1 cellular context compared by ENCODE assay signal in the genomic region with DNA sequence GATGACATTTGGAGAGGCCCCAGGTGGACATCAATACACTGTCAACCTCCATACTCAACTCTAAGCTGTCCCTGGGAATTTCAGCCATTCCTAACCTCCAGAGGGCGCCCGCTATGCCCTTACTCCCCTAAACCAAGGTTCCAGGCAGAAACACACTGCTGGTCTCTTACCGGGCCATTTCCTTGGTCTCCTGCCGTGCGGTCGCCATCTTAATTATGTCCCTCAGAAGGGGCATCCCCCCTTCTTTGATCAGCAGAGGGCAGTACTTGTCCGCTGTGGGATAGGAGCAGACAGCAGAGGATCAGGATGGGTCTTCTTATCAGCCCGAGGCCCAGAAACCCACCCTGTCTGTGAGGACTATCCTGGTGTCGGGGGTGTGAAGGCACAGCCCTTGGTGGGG.
A peak's percentile ranks its signal among the peaks of the same experiment; 100 is the strongest.
TF ChIP-seq lines count a peak whose summit lies in the region.

No MANE protein-coding gene starts in this region.

TF ChIP-seq in K562, 482 proteins besides CTCF, POLR2A, EP300 and RAD21 (continued from another document and continues in another):
- TF ChIP-seq, protein P1, sequence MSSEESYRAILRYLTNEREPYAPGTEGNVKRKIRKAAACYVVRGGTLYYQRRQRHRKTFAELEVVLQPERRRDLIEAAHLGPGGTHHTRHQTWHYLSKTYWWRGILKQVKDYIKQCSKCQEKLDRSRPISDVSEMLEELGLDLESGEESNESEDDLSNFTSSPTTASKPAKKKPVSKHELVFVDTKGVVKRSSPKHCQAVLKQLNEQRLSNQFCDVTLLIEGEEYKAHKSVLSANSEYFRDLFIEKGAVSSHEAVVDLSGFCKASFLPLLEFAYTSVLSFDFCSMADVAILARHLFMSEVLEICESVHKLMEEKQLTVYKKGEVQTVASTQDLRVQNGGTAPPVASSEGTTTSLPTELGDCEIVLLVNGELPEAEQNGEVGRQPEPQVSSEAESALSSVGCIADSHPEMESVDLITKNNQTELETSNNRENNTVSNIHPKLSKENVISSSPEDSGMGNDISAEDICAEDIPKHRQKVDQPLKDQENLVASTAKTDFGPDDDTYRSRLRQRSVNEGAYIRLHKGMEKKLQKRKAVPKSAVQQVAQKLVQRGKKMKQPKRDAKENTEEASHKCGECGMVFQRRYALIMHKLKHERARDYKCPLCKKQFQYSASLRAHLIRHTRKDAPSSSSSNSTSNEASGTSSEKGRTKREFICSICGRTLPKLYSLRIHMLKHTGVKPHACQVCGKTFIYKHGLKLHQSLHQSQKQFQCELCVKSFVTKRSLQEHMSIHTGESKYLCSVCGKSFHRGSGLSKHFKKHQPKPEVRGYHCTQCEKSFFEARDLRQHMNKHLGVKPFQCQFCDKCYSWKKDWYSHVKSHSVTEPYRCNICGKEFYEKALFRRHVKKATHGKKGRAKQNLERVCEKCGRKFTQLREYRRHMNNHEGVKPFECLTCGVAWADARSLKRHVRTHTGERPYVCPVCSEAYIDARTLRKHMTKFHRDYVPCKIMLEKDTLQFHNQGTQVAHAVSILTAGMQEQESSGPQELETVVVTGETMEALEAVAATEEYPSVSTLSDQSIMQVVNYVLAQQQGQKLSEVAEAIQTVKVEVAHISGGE (CRISPR knock-in tag; IDR thresholded peaks at IDR 0.05) = peak in 2 of 3 experiments; percentile 28 to 82; a peak in 2 of 6 replicates
- peak; percentile 88 for TF ChIP-seq XRCC5 (IDR thresholded peaks at IDR 0.05; ENCODE audit: low read depth, low read length)
- peak; percentile 37; the same call in 1 of the 2 replicates for TF ChIP-seq SP1 (CRISPR knock-in tag; IDR thresholded peaks at IDR 0.05)
- peak; percentile 62 to 87 for TF ChIP-seq MAZ (CRISPR knock-in tag; conservative IDR thresholded peaks at IDR 0.05 in 1 of 2, IDR thresholded peaks at IDR 0.05 in 1 of 2)
- TF ChIP-seq RHOXF2B (CRISPR knock-in tag; conservative IDR thresholded peaks at IDR 0.05) = no peak
- TF ChIP-seq PHF20 (IDR thresholded peaks at IDR 0.05; ENCODE audit: partially characterized antibody) = peak; percentile 66
- peak; percentile 53; the same call in 1 of the 2 replicates for TF ChIP-seq ATF7 (IDR thresholded peaks at IDR 0.05)
- TF ChIP-seq ZNF644 (tag; IDR thresholded peaks at IDR 0.05; ENCODE audit: low read depth) = 0 out of 2 replicates have a peak, but pooled peaks have one; percentile 30
- TF ChIP-seq NFRKB (IDR thresholded peaks at IDR 0.05; ENCODE audit: low read depth) = peak; percentile 77
- peak; percentile 91 for TF ChIP-seq ZBTB7A (IDR thresholded peaks at IDR 0.05; ENCODE audit: borderline replicate concordance, control insufficient read depth, low read depth, low read length)
- TF ChIP-seq, protein P2, sequence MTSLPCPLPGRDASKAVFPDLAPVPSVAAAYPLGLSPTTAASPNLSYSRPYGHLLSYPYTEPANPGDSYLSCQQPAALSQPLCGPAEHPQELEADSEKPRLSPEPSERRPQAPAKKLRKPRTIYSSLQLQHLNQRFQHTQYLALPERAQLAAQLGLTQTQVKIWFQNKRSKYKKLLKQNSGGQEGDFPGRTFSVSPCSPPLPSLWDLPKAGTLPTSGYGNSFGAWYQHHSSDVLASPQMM (CRISPR knock-in tag; IDR thresholded peaks at IDR 0.05) = no peak
- TF ChIP-seq RCOR1 (IDR thresholded peaks at IDR 0.05; ENCODE audit: borderline replicate concordance in 1 of 2, low read depth in 2 of 2, low read length in 2 of 2) = peak in 1 of 2 experiments; percentile 78; a peak in 1 of 4 replicates
- peak; percentile 77; the same call in 1 of the 2 replicates for TF ChIP-seq CC2D1A (IDR thresholded peaks at IDR 0.05)
- TF ChIP-seq, protein P3, sequence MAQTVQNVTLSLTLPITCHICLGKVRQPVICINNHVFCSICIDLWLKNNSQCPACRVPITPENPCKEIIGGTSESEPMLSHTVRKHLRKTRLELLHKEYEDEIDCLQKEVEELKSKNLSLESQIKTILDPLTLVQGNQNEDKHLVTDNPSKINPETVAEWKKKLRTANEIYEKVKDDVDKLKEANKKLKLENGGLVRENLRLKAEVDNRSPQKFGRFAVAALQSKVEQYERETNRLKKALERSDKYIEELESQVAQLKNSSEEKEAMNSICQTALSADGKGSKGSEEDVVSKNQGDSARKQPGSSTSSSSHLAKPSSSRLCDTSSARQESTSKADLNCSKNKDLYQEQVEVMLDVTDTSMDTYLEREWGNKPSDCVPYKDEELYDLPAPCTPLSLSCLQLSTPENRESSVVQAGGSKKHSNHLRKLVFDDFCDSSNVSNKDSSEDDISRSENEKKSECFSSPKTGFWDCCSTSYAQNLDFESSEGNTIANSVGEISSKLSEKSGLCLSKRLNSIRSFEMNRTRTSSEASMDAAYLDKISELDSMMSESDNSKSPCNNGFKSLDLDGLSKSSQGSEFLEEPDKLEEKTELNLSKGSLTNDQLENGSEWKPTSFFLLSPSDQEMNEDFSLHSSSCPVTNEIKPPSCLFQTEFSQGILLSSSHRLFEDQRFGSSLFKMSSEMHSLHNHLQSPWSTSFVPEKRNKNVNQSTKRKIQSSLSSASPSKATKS (CRISPR knock-in tag; IDR thresholded peaks at IDR 0.05) = no peak
- no peak for TF ChIP-seq BCOR (IDR thresholded peaks at IDR 0.05)
- no peak for TF ChIP-seq HIVEP1 (CRISPR knock-in tag; IDR thresholded peaks at IDR 0.05)
- TF ChIP-seq POLR3A (IDR thresholded peaks at IDR 0.05; ENCODE audit: borderline replicate concordance, extremely low read depth, insufficient read depth, insufficient read length) = no peak
- no peak for TF ChIP-seq NUFIP1 (IDR thresholded peaks at IDR 0.05; ENCODE audit: partially characterized antibody)
- no peak for TF ChIP-seq MCM2 (IDR thresholded peaks at IDR 0.05; ENCODE audit: low read depth)
- TF ChIP-seq ZNF384 (IDR thresholded peaks at IDR 0.05; ENCODE audit: low read depth, low read length) = peak; percentile 42
- TF ChIP-seq, protein P4, sequence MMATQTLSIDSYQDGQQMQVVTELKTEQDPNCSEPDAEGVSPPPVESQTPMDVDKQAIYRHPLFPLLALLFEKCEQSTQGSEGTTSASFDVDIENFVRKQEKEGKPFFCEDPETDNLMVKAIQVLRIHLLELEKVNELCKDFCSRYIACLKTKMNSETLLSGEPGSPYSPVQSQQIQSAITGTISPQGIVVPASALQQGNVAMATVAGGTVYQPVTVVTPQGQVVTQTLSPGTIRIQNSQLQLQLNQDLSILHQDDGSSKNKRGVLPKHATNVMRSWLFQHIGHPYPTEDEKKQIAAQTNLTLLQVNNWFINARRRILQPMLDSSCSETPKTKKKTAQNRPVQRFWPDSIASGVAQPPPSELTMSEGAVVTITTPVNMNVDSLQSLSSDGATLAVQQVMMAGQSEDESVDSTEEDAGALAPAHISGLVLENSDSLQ (IDR thresholded peaks at IDR 0.05) = 0 out of 2 replicates have a peak, but pooled peaks have one; percentile 31
- TF ChIP-seq, protein P5, sequence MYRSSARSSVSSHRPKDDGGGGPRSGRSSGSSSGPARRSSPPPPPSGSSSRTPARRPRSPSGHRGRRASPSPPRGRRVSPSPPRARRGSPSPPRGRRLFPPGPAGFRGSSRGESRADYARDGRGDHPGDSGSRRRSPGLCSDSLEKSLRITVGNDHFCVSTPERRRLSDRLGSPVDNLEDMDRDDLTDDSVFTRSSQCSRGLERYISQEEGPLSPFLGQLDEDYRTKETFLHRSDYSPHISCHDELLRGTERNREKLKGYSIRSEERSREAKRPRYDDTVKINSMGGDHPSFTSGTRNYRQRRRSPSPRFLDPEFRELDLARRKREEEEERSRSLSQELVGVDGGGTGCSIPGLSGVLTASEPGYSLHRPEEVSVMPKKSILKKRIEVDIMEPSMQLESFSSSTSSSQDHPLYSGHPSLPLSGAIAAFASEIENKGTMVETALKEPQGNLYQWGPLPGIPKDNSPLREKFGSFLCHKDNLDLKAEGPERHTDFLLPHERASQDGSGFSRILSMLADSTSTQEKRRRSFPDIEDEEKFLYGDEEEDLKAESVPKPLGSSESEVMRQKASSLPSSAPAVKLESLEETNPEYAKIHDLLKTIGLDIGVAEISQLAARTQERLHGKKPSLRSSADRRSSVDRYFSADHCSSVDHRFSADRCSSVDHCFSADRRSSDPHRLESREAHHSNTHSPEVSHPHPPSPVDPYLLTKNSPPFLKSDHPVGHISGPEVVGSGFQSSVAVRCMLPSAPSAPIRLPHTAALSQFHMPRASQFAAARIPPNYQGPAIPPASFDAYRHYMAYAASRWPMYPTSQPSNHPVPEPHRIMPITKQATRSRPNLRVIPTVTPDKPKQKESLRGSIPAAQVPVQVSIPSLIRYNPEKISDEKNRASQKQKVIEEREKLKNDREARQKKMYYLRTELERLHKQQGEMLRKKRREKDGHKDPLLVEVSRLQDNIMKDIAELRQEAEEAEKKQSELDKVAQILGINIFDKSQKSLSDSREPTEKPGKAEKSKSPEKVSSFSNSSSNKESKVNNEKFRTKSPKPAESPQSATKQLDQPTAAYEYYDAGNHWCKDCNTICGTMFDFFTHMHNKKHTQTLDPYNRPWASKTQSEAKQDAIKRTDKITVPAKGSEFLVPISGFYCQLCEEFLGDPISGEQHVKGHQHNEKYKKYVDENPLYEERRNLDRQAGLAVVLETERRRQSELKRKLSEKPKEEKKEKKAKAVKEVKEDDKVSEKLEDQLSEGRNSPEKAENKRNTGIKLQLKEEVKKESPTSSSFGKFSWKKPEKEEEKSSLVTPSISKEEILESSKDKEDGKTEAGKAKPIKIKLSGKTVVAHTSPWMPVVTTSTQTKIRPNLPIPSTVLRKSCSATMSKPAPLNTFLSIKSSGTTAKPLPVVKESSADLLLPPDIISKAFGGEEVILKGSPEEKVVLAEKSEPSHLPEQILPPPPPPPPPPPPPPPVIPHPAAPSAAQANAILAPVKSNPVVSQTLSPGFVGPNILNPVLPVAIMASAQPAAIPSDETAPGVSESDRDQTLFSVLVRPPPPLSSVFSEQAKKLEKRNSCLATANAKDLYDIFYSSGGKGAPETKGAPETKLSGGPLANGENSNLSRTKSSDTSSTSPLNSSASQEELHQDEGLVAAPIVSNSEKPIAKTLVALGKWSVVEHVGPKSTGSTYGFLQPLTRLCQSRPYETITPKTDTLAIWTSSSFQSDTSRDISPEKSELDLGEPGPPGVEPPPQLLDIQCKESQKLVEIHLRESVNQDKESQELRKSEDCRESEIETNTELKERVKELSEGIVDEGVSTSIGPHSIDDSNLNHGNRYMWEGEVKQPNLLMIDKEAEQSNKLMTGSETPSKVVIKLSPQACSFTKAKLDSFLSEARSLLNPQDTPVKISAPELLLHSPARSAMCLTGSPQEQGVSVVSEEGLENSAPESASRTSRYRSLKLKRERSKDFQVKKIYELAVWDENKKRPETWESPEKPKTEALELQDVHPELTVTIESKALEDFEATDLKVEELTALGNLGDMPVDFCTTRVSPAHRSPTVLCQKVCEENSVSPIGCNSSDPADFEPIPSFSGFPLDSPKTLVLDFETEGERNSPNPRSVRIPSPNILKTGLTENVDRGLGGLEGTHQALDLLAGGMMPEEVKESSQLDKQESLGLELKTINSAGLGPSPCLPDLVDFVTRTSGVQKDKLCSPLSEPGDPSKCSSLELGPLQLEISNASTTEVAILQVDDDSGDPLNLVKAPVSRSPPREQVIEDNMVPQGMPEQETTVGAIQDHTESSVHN (IDR thresholded peaks at IDR 0.05; ENCODE audit: borderline replicate concordance in 1 of 2, low read depth in 1 of 2) = no peak
- no peak for TF ChIP-seq GTF2E2 (tag; IDR thresholded peaks at IDR 0.05)
- peak; percentile 93; the same call in 1 of the 2 replicates for TF ChIP-seq HDGF (IDR thresholded peaks at IDR 0.05)
- no peak for TF ChIP-seq POLR2AphosphoS2 (IDR thresholded peaks at IDR 0.05; ENCODE audit: low read length)
- TF ChIP-seq, protein P6, sequence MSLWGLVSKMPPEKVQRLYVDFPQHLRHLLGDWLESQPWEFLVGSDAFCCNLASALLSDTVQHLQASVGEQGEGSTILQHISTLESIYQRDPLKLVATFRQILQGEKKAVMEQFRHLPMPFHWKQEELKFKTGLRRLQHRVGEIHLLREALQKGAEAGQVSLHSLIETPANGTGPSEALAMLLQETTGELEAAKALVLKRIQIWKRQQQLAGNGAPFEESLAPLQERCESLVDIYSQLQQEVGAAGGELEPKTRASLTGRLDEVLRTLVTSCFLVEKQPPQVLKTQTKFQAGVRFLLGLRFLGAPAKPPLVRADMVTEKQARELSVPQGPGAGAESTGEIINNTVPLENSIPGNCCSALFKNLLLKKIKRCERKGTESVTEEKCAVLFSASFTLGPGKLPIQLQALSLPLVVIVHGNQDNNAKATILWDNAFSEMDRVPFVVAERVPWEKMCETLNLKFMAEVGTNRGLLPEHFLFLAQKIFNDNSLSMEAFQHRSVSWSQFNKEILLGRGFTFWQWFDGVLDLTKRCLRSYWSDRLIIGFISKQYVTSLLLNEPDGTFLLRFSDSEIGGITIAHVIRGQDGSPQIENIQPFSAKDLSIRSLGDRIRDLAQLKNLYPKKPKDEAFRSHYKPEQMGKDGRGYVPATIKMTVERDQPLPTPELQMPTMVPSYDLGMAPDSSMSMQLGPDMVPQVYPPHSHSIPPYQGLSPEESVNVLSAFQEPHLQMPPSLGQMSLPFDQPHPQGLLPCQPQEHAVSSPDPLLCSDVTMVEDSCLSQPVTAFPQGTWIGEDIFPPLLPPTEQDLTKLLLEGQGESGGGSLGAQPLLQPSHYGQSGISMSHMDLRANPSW (CRISPR knock-in tag; IDR thresholded peaks at IDR 0.05) = 0 out of 2 replicates have a peak, but pooled peaks have one; percentile 16
- no peak for TF ChIP-seq ZNF584 (CRISPR knock-in tag; IDR thresholded peaks at IDR 0.05; ENCODE audit: low read depth)
- peak; percentile 81 for TF ChIP-seq STAG1 (CRISPR knock-in tag; IDR thresholded peaks at IDR 0.05; ENCODE audit: borderline replicate concordance)
- TF ChIP-seq MYNN (IDR thresholded peaks at IDR 0.05) = peak; percentile 77
- TF ChIP-seq MYNN (CRISPR knock-in tag; IDR thresholded peaks at IDR 0.05) = no peak
- TF ChIP-seq, protein P7, sequence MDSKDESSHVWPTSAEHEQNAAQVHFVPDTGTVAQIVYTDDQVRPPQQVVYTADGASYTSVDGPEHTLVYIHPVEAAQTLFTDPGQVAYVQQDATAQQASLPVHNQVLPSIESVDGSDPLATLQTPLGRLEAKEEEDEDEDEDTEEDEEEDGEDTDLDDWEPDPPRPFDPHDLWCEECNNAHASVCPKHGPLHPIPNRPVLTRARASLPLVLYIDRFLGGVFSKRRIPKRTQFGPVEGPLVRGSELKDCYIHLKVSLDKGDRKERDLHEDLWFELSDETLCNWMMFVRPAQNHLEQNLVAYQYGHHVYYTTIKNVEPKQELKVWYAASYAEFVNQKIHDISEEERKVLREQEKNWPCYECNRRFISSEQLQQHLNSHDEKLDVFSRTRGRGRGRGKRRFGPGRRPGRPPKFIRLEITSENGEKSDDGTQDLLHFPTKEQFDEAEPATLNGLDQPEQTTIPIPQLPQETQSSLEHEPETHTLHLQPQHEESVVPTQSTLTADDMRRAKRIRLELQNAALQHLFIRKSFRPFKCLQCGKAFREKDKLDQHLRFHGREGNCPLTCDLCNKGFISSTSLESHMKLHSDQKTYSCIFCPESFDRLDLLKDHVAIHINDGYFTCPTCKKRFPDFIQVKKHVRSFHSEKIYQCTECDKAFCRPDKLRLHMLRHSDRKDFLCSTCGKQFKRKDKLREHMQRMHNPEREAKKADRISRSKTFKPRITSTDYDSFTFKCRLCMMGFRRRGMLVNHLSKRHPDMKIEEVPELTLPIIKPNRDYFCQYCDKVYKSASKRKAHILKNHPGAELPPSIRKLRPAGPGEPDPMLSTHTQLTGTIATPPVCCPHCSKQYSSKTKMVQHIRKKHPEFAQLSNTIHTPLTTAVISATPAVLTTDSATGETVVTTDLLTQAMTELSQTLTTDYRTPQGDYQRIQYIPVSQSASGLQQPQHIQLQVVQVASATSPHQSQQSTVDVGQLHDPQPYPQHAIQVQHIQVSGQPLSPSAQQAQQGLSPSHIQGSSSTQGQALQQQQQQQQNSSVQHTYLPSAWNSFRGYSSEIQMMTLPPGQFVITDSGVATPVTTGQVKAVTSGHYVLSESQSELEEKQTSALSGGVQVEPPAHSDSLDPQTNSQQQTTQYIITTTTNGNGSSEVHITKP (IDR thresholded peaks at IDR 0.05; ENCODE audit: partially characterized antibody) = no peak
- TF ChIP-seq ZNF121 (CRISPR knock-in tag; conservative IDR thresholded peaks at IDR 0.05) = no peak
- no peak for TF ChIP-seq RFX5 (IDR thresholded peaks at IDR 0.05; ENCODE audit: low read depth, low read length)
- peak; percentile 87 for TF ChIP-seq ZC3H11A (IDR thresholded peaks at IDR 0.05; ENCODE audit: low read depth, low read length)
